In genomic region chr20:14951105-14951504, GRCh38 we compare ENCODE assay signal across 14 cellular contexts.
DNase-seq lines count a peak whose midpoint lies in the region; ATAC-seq and TF ChIP-seq lines count a peak whose summit lies in the region.
"Had no signal": no experiment of that assay in that cellular context is flagged by ENCODE, and none has a peak within 500 bp of the region (broad histone marks: within the 10 kb centered on the region; RNA-seq: fewer than 3 reads in every experiment).

No MANE protein-coding gene starts in this region.

- H3K4me1 ChIP-seq in CD4-positive, alpha-beta memory T cell (ENCODE audit: insufficient read depth, low read length): no peaks in the 10 kb centered on the region

- H3K4me1 Mint-ChIP-seq in CD4-positive, alpha-beta memory T cell: no peaks in the 10 kb centered on the region
- no peaks in the 10 kb centered on the region for H3K4me1 Mint-ChIP-seq in stimulated activated memory B cell treated with anti-CD40 and anti-IgM and Interleukin-4, amounts not matched to agents 10 μg/mL and 1 μg/mL and 100 μg/mL, for 72 hours

- H3K36me3 ChIP-seq in CD4-positive, alpha-beta memory T cell (ENCODE audit: insufficient read depth, low read length): no peaks in the 10 kb centered on the region
- H3K36me3 ChIP-seq: BLaER1 treated with 17β-estradiol and CSF1 and Interleukin-3, amounts not matched to agents 10 nM and 100 nM; heart right ventricle had no signal

- no peak overlapping the region for H3K27ac ChIP-seq in CD4-positive, alpha-beta memory T cell (ENCODE audit: low read depth, low read length)
- H3K27ac ChIP-seq: BLaER1 treated with 17β-estradiol and CSF1 and Interleukin-3, amounts not matched to agents 10 nM and 100 nM; heart right ventricle had no signal

- no peak overlapping the region for H3K27ac Mint-ChIP-seq in CD4-positive, alpha-beta memory T cell
- H3K27ac Mint-ChIP-seq in stimulated activated memory B cell treated with anti-CD40 and anti-IgM and Interleukin-4, amounts not matched to agents 10 μg/mL and 1 μg/mL and 100 μg/mL, for 72 hours: no peak overlapping the region
- H3K27ac Mint-ChIP-seq: activated naive CD4-positive, alpha-beta T cell treated with anti-CD3 and anti-CD28 coated beads for 36 hours; dendritic cell treated with granulocyte-macrophage colony-stimulating factor and Interleukin-4, amounts not matched to agents 40 ng/mL and 50 ng/mL, for 4 days had no signal

- ATAC-seq in GM18508 (IDR thresholded peaks at IDR 0.05; ENCODE audit: insufficient read depth, unreplicated experiment) (peak; percentile 64), GM21529 (IDR thresholded peaks at IDR 0.05; ENCODE audit: unreplicated experiment) (peak; percentile 76), HG03354 (IDR thresholded peaks at IDR 0.05; ENCODE audit: poor library complexity, severe bottlenecking, unreplicated experiment) (peak; percentile 67)
- ATAC-seq in stimulated activated memory B cell treated with anti-CD40 and anti-IgM and Interleukin-4, amounts not matched to agents 10 μg/mL and 1 μg/mL and 100 μg/mL, for 72 hours: no peak

- H3K9me3 ChIP-seq in CD4-positive, alpha-beta memory T cell (ENCODE audit: control insufficient read depth in 1 of 2, low read length in 2 of 2): no peaks in the 10 kb centered on the region
- H3K9me3 ChIP-seq: BLaER1 treated with 17β-estradiol and CSF1 and Interleukin-3, amounts not matched to agents 10 nM and 100 nM; heart right ventricle had no signal

- no peak overlapping the region for H3K4me3 Mint-ChIP-seq in CD4-positive, alpha-beta memory T cell
- no peak overlapping the region for H3K4me3 Mint-ChIP-seq in stimulated activated memory B cell treated with anti-CD40 and anti-IgM and Interleukin-4, amounts not matched to agents 10 μg/mL and 1 μg/mL and 100 μg/mL, for 72 hours
- H3K4me3 Mint-ChIP-seq: activated naive CD4-positive, alpha-beta T cell treated with anti-CD3 and anti-CD28 coated beads for 36 hours; dendritic cell treated with granulocyte-macrophage colony-stimulating factor and Interleukin-4, amounts not matched to agents 40 ng/mL and 50 ng/mL, for 4 days had no signal

- intact Hi-C loops in CD4-positive, alpha-beta memory T cell (cut with micrococcal nuclease): no loop called here

- no peaks in the 10 kb centered on the region for H3K27me3 Mint-ChIP-seq in CD4-positive, alpha-beta memory T cell
- H3K27me3 Mint-ChIP-seq in stimulated activated memory B cell treated with anti-CD40 and anti-IgM and Interleukin-4, amounts not matched to agents 10 μg/mL and 1 μg/mL and 100 μg/mL, for 72 hours: no peaks in the 10 kb centered on the region
- H3K27me3 Mint-ChIP-seq: dendritic cell treated with granulocyte-macrophage colony-stimulating factor and Interleukin-4, amounts not matched to agents 40 ng/mL and 50 ng/mL, for 4 days had no signal

- no peaks in the 10 kb centered on the region for H3K27me3 ChIP-seq in CD4-positive, alpha-beta memory T cell (ENCODE audit: insufficient read depth, low read length)
- H3K27me3 ChIP-seq: BLaER1 treated with 17β-estradiol and CSF1 and Interleukin-3, amounts not matched to agents 10 nM and 100 nM; heart right ventricle had no signal

- DNase-seq in kidney tubule cell (ENCODE audit: low spot score) (peak; percentile 72), superior temporal gyrus (ENCODE audit: extremely low spot score) (no peak), GM10248 (ENCODE audit: extremely low spot score) (no peak)
- no peak for DNase-seq in CD4-positive, alpha-beta memory T cell
- DNase-seq: activated CD4-positive, alpha-beta T cell treated with anti-CD3 and anti-CD28 coated beads, Interleukin-2, amount 50 U/mL, for 4 hours; activated naive CD4-positive, alpha-beta T cell treated with anti-CD3 and anti-CD28 coated beads for 36 hours; heart right ventricle; NCI-H510A had no signal

- TF ChIP-seq CTCF in GM10248 (IDR thresholded peaks at IDR 0.05; ENCODE audit: control extremely low read depth, extremely low read depth, low read depth, missing control alignments): no peak

- H3K4me3 ChIP-seq in CD4-positive, alpha-beta memory T cell (ENCODE audit: low read length in 2 of 2): no peak overlapping the region
- H3K4me3 ChIP-seq: BLaER1 treated with 17β-estradiol and CSF1 and Interleukin-3, amounts not matched to agents 10 nM and 100 nM; heart right ventricle had no signal

- peaks cover 0 to 11% (median 6%) of the 10 kb centered on the region in 8 donors for H3K9me3 Mint-ChIP-seq in CD4-positive, alpha-beta memory T cell
- no peaks in the 10 kb centered on the region for H3K9me3 Mint-ChIP-seq in stimulated activated memory B cell treated with anti-CD40 and anti-IgM and Interleukin-4, amounts not matched to agents 10 μg/mL and 1 μg/mL and 100 μg/mL, for 72 hours
- H3K9me3 Mint-ChIP-seq: dendritic cell treated with granulocyte-macrophage colony-stimulating factor and Interleukin-4, amounts not matched to agents 40 ng/mL and 50 ng/mL, for 4 days had no signal

- CTCF ChIA-PET in CD4-positive, alpha-beta memory T cell (lab: Charles Lee; ENCODE audit: partially characterized antibody): no interaction called here
- CTCF ChIA-PET in GM10248 (lab: Yijun Ruan, JAX): interaction anchor here (0.8 to 1.2 kb wide), 3 partner anchors 10 to 614 kb away, joined by 3 read pairs; partner anchors contain the start of gene FLRT3

- POLR2A ChIA-PET in CD4-positive, alpha-beta memory T cell (lab: Charles Lee; ENCODE audit: partially characterized antibody): no interaction called here
- POLR2A ChIA-PET in GM10248 (lab: Yijun Ruan, JAX): no interaction called here

- H3K36me3 Mint-ChIP-seq in CD4-positive, alpha-beta memory T cell: no peaks in the 10 kb centered on the region
- no peaks in the 10 kb centered on the region for H3K36me3 Mint-ChIP-seq in stimulated activated memory B cell treated with anti-CD40 and anti-IgM and Interleukin-4, amounts not matched to agents 10 μg/mL and 1 μg/mL and 100 μg/mL, for 72 hours
